Comparison of ENCODE assay signal across 1 cellular context in genomic region chr17:13437966-13438779, GRCh38.
TF ChIP-seq lines count a peak whose summit lies in the region.

No MANE protein-coding gene starts in this region.

TF ChIP-seq in H1, 55 proteins besides CTCF, POLR2A, EP300 and RAD21:
- TF ChIP-seq EGR1 (IDR thresholded peaks at IDR 0.05; ENCODE audit: borderline replicate concordance, low read depth, low read length) (no peak), NRF1 (IDR thresholded peaks at IDR 0.05; ENCODE audit: low read depth, low read length) (no peak)
